7 cellular contexts compared by ENCODE assay signal in the genomic region with DNA sequence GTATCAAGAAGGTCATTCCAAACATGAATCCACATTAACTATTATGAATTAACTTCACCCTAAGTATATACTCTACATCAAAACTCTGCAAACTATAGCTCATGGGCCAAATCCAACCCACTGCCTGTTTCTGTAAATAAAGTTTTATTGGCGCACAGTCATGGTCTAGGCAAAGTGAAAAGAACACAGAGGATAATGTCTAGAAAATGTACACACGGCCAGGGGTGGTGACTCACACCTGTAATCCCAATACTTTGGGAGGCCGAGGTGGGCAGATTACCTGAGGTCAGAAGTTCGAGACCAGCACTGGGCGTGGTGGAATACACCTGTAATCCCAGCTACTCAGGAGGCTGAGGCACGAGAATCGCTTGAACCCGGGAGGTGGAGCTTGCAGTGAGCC. TPM values are rescaled to one million over a fixed set of nuclear protein-coding genes. Genes with fewer than 3 reads are reported as not detected.
DNase-seq lines count a peak whose midpoint lies in the region; ATAC-seq, FAIRE-seq and TF ChIP-seq lines count a peak whose summit lies in the region.
"Not testable (repeated sequence)": the region's sequence is repeated elsewhere in the genome, so short reads cannot be mapped to it uniquely, and the experiment has no call there.

No MANE protein-coding gene starts in this region.

- DNase-seq in HCT116 (ENCODE audit: low read depth, low spot score); K562 (ENCODE audit: extremely low read depth in 1 of 4, low spot score in 3 of 4); left colon; mucosa of descending colon: not testable (repeated sequence)
- DNase-seq in PC-3 (peak; percentile 67), transverse colon (peak; percentile 59)
- peak; percentile 45 for DNase-seq in activated CD8-positive, alpha-beta memory T cell treated with anti-CD3 and anti-CD28 coated beads, Interleukin-2, amount 50 U/mL, for 48 hours

- not testable (repeated sequence) for H3K27ac ChIP-seq in HCT116 (ENCODE audit: low read depth, low read length); PC-3 (ENCODE audit: low read length); K562 (ENCODE audit: extremely low read depth, low read depth, low read length)
- peak overlapping the region in 1 of 4 donors; percentile 75 for H3K27ac ChIP-seq in transverse colon

- not testable (repeated sequence) for TF ChIP-seq POLR2A in HCT116 (IDR thresholded peaks at IDR 0.05; ENCODE audit: borderline replicate concordance, extremely low read depth, insufficient read depth, insufficient read length); K562 (conservative IDR thresholded peaks at IDR 0.05); transverse colon (IDR thresholded peaks at IDR 0.05)

- intact Hi-C loops in HCT116 (cut with micrococcal nuclease); PC-3 (cut with micrococcal nuclease); K562 (cut with micrococcal nuclease); left colon (cut with DNase I, micrococcal nuclease); mucosa of descending colon (cut with DNase I, micrococcal nuclease); transverse colon (cut with DNase I; ENCODE audit: low total_unique reads): not testable (repeated sequence)

- H3K27me3 ChIP-seq in HCT116 (ENCODE audit: insufficient read depth, low read length); PC-3 (ENCODE audit: low read length); K562 (ENCODE audit: control insufficient read depth in 2 of 2, insufficient read depth in 2 of 2, low read length in 2 of 2); transverse colon: not testable (repeated sequence)

- H3K4me1 ChIP-seq in HCT116 (ENCODE audit: control insufficient read depth in 1 of 2, insufficient read depth in 2 of 2, low read length in 2 of 2) = peaks cover 0 to 13% of the 10 kb centered on the region in 2 experiments; a peak in 2 of 4 replicates
- H3K4me1 ChIP-seq in PC-3 (ENCODE audit: insufficient read depth, low read length) = peaks cover 14% of the 10 kb centered on the region
- H3K4me1 ChIP-seq in K562 (replicated peaks in 1 of 2; ENCODE audit: control insufficient read depth in 2 of 2, insufficient read depth in 2 of 2, low read length in 2 of 2) = not testable (repeated sequence)
- H3K4me1 ChIP-seq in mucosa of descending colon (ENCODE audit: low read depth) = peaks cover 35% of the 10 kb centered on the region
- peaks cover 9 to 40% (median 31%) of the 10 kb centered on the region in 4 donors for H3K4me1 ChIP-seq in transverse colon

- H3K79me2 ChIP-seq in HCT116 (ENCODE audit: insufficient read depth, low read length) (peaks cover 48% of the 10 kb centered on the region), PC-3 (ENCODE audit: low read length) (peaks cover 41% of the 10 kb centered on the region)
- not testable (repeated sequence) for H3K79me2 ChIP-seq in K562 (ENCODE audit: control insufficient read depth, insufficient read depth, low read length)

- not testable (repeated sequence) for ATAC-seq in HCT116, K562
- peak; percentile 54 for ATAC-seq in PC-3
- ATAC-seq in left colon = peak; percentile 32
- peak; percentile 62 for ATAC-seq in mucosa of descending colon

- not testable (repeated sequence) for TF ChIP-seq EP300 in K562 (IDR thresholded peaks at IDR 0.05; ENCODE audit: low read length); transverse colon (IDR thresholded peaks at IDR 0.05; ENCODE audit: low read depth)

- WGBS in K562 (ENCODE audit: insufficient coverage, low coverage, missing lambda C conversion rate) = 84% methylated on average over 8 of the region's 8 CpGs
- WGBS in transverse colon (ENCODE audit: low coverage in 1 of 2), 2 donors = 83 to 84% methylated on average over 3 to 8 of the region's 8 CpGs

- not testable (repeated sequence) for H3K9me2 ChIP-seq in HCT116 (ENCODE audit: insufficient read depth); PC-3 (replicated peaks; ENCODE audit: low read length)

- not testable (repeated sequence) for H3K4me3 ChIP-seq in HCT116 (replicated peaks in 1 of 2; ENCODE audit: low read depth in 1 of 2, low read length in 2 of 2); PC-3 (ENCODE audit: low read length); K562; mucosa of descending colon; transverse colon

- not testable (repeated sequence) for TF ChIP-seq CTCF in HCT116 (IDR thresholded peaks at IDR 0.05 in 2 of 3, conservative IDR thresholded peaks at IDR 0.05 in 1 of 3; ENCODE audit: borderline replicate concordance in 1 of 3, insufficient read depth in 1 of 3, low read depth in 2 of 3, low read length in 2 of 3); PC-3 (conservative IDR thresholded peaks at IDR 0.05; ENCODE audit: low read depth, low read length); K562 (IDR thresholded peaks at IDR 0.05 in 2 of 3, conservative IDR thresholded peaks at IDR 0.05 in 1 of 3; ENCODE audit: insufficient read depth in 2 of 3, low read depth in 1 of 3, low read length in 3 of 3); mucosa of descending colon (IDR thresholded peaks at IDR 0.05); transverse colon (IDR thresholded peaks at IDR 0.05)

- CTCF ChIA-PET in HCT116 (lab: Charles Lee); PC-3 (lab: Charles Lee); K562 (lab: Yijun Ruan, JAX; ENCODE audit: low intra/inter-chr PET ratio): not testable (repeated sequence)

- FAIRE-seq in K562 (lab: Jason Lieb, UNC) = not testable (repeated sequence)

- not testable (repeated sequence) for BruUV-seq in HCT116 (replicated peaks; lab: Mats Ljungman, UMichigan); PC-3 (replicated peaks; lab: Mats Ljungman, UMichigan); K562 (replicated peaks; lab: Mats Ljungman, UMichigan)

- not testable (repeated sequence) for H3K9me3 ChIP-seq in HCT116 (ENCODE audit: control insufficient read depth in 1 of 2, insufficient read depth in 1 of 2, low read depth in 1 of 2, low read length in 2 of 2); PC-3 (ENCODE audit: low read length); K562 (replicated peaks; ENCODE audit: control insufficient read depth, insufficient read depth, low read depth, low read length); mucosa of descending colon; transverse colon

- H3K9me1 ChIP-seq in K562 (ENCODE audit: control insufficient read depth, insufficient read depth, low read length) = not testable (repeated sequence)

- H3K36me3 ChIP-seq in HCT116 (ENCODE audit: control insufficient read depth in 1 of 2, insufficient read depth in 2 of 2, low read length in 2 of 2); PC-3 (ENCODE audit: low read depth, low read length); K562 (ENCODE audit: control insufficient read depth, insufficient read depth, low read length); mucosa of descending colon (ENCODE audit: low read depth); transverse colon: not testable (repeated sequence)

- in situ Hi-C loops in K562 (cut with MboI); transverse colon (cut with MboI; ENCODE audit: low pct_ligation_motif_present in 1 of 4, low pct_unique_long_range_greater_than_20kb in 1 of 4, low sequenced_read_pairs in 3 of 4): not testable (repeated sequence)

- RAD21 ChIA-PET in HCT116 (lab: Charles Lee; ENCODE audit: low non-redundant PET in 1 of 2, low total read pairs in 2 of 2, uncharacterized antibody in 2 of 2, unreplicated experiment in 2 of 2) = not testable (repeated sequence)

- not testable (repeated sequence) for H2AFZ ChIP-seq in HCT116 (ENCODE audit: low read depth, low read length, poor library complexity, severe bottlenecking); PC-3 (ENCODE audit: low read length); K562 (ENCODE audit: low read depth, low read length)

- peak overlapping the region; percentile 18; the same call in 1 of the 2 replicates for H3K4me2 ChIP-seq in HCT116 (ENCODE audit: low read length)
- not testable (repeated sequence) for H3K4me2 ChIP-seq in PC-3 (ENCODE audit: low read length); K562 (ENCODE audit: insufficient read depth, low read length)

- POLR2A ChIA-PET in HCT116 (lab: Charles Lee) = not testable (repeated sequence)
- POLR2A ChIA-PET in PC-3 (lab: Charles Lee; ENCODE audit: unreplicated experiment) = interaction anchor here (0.6 kb wide), 1 partner anchor 107 kb away, joined by 3 read pairs; no protein-coding TSS in a partner anchor
- POLR2A ChIA-PET in K562 (lab: Yijun Ruan, JAX) = interaction anchor here (1.0 kb wide), 1 partner anchor 13 kb away, joined by 3 read pairs; no protein-coding TSS in a partner anchor

- not testable (repeated sequence) for H3K9ac ChIP-seq in HCT116 (ENCODE audit: low read length); PC-3 (ENCODE audit: low read length); K562 (ENCODE audit: insufficient read depth in 1 of 2, low read depth in 2 of 2, low read length in 2 of 2)

- not testable (repeated sequence) for TF ChIP-seq RAD21 in HCT116 (IDR thresholded peaks at IDR 0.05; ENCODE audit: low read depth); K562 (CRISPR knock-in tag; conservative IDR thresholded peaks at IDR 0.05 in 1 of 2, IDR thresholded peaks at IDR 0.05 in 1 of 2)

- not testable (repeated sequence) for H4K20me1 ChIP-seq in HCT116 (ENCODE audit: insufficient read depth); PC-3 (ENCODE audit: low read length); K562 (replicated peaks; ENCODE audit: control insufficient read depth, insufficient read depth, low read length)

- H3F3A ChIP-seq in PC-3 (ENCODE audit: low read length, unreplicated experiment) = not testable (repeated sequence)

RNA-seq across cellular contexts. Expression of a gene that starts 34.5 kb away (rescaled TPM):
- total RNA-seq in HCT116 (2021; ENCODE audit: unreplicated experiment) (45.1 TPM), PC-3 (2014; rRNA removed) (9.9 and 15.6 TPM in 2 replicates), K562 (2014; rRNA removed) (12.9 and 14.6 TPM in 2 replicates), K562 (2014; rRNA removed; fragmentation: Illumina TruSeq; extraction: Trizol) (11.2 and 11.7 TPM in 2 replicates), K562 (2015; rRNA removed; fragmentation: Illumina TruSeq; extraction: Trizol) (12.2 and 13.3 TPM in 2 replicates), K562 (2021) (42.1 and 47.3 TPM in 2 replicates), left colon (10 to 100 TPM; 21.6 to 32.5 TPM), mucosa of descending colon (10 to 100 TPM; 30.9 to 31.9 (median 31.6) TPM), transverse colon (100 to 1,000 TPM in 1 of 4 donors, 10 to 100 TPM in 3; 23.2 to 112 (median 29.4) TPM)
- 34.0 and 36.3 TPM in 2 replicates for polyA plus RNA-seq in HCT116 (2012)
- 79.9 and 119 TPM in 2 replicates for total RNA-seq in K562 (2011; cell fraction: chromatin; rRNA removed; ENCODE audit: low replicate concordance)
- 55.1 and 57.4 TPM in 2 replicates for total RNA-seq in K562 (2011; cell fraction: nucleolus; rRNA removed)
- total RNA-seq in K562 (2011; cell fraction: nucleoplasm; rRNA removed) = 62.0 and 78.9 TPM in 2 replicates
- polyA plus RNA-seq in K562 (2011; rRNA removed) (60.7 and 63.9 TPM in 2 replicates), K562 (2014; fragmentation: Illumina TruSeq; extraction: Trizol) (48.9 and 51.2 TPM in 2 replicates), K562 (2014; fragmentation: Nextera tagmentation; extraction: Ambion mirVana) (10 to 100 TPM; 19.2 to 32.8 TPM), K562 (2014; rRNA removed) (30.7 and 33.6 TPM in 2 replicates)
- 51.0 and 54.6 TPM in 2 replicates for polyA plus RNA-seq in K562 (2011; cell fraction: cytosol; rRNA removed)
- 63.5 and 76.1 TPM in 2 replicates for polyA plus RNA-seq in K562 (2011; cell fraction: nucleus; rRNA removed)
- 35.4 and 47.4 TPM in 2 replicates for polyA plus RNA-seq in K562 (2012)
- 76.4 and 82.3 TPM in 2 replicates for polyA minus RNA-seq in K562 (2011; rRNA and poly(A)+ RNA removed)
- 37.0 and 45.4 TPM in 2 replicates for polyA minus RNA-seq in K562 (2011; cell fraction: cytosol; rRNA and poly(A)+ RNA removed)
- 26.1 and 37.9 TPM in 2 replicates for polyA minus RNA-seq in K562 (2011; cell fraction: nucleus; rRNA and poly(A)+ RNA removed)

RNA-seq across cellular contexts. Expression of a gene that starts 45.6 kb away (rescaled TPM):
- total RNA-seq in HCT116 (2021; ENCODE audit: unreplicated experiment) (79.3 TPM), PC-3 (2014; rRNA removed) (56.2 and 64.1 TPM in 2 replicates), K562 (2014; rRNA removed) (47.4 and 78.1 TPM in 2 replicates), K562 (2014; rRNA removed; fragmentation: Illumina TruSeq; extraction: Trizol) (23.1 and 32.5 TPM in 2 replicates), K562 (2015; rRNA removed; fragmentation: Illumina TruSeq; extraction: Trizol) (50.5 and 51.7 TPM in 2 replicates), K562 (2021) (54.8 and 55.1 TPM in 2 replicates), left colon (10 to 100 TPM; 90.8 to 92.9 TPM), mucosa of descending colon (100 to 1,000 TPM in 2 of 3 donors, 10 to 100 TPM in 1; 92.7 to 120 (median 110) TPM), transverse colon (100 to 1,000 TPM; 144 to 420 (median 208) TPM)
- 108 and 154 TPM in 2 replicates for polyA plus RNA-seq in HCT116 (2012)
- total RNA-seq in K562 (2011; cell fraction: chromatin; rRNA removed; ENCODE audit: low replicate concordance) = 131 and 268 TPM in 2 replicates
- 179 and 197 TPM in 2 replicates for total RNA-seq in K562 (2011; cell fraction: nucleolus; rRNA removed)
- total RNA-seq in K562 (2011; cell fraction: nucleoplasm; rRNA removed) = 114 and 129 TPM in 2 replicates
- polyA plus RNA-seq in K562 (2011; rRNA removed) (63.9 and 109 TPM in 2 replicates), K562 (2014; fragmentation: Illumina TruSeq; extraction: Trizol) (78.5 and 95.2 TPM in 2 replicates), K562 (2014; fragmentation: Nextera tagmentation; extraction: Ambion mirVana) (1 to 10 TPM; 1.2 to 6.9 TPM), K562 (2014; rRNA removed) (50.0 and 53.7 TPM in 2 replicates)
- polyA plus RNA-seq in K562 (2011; cell fraction: cytosol; rRNA removed) = 79.8 and 80.4 TPM in 2 replicates
- 310 and 355 TPM in 2 replicates for polyA plus RNA-seq in K562 (2011; cell fraction: nucleus; rRNA removed)
- polyA plus RNA-seq in K562 (2012) = 59.3 and 60.5 TPM in 2 replicates
- polyA minus RNA-seq in K562 (2011; rRNA and poly(A)+ RNA removed) = 62.7 and 70.3 TPM in 2 replicates
- 42.5 and 45.8 TPM in 2 replicates for polyA minus RNA-seq in K562 (2011; cell fraction: cytosol; rRNA and poly(A)+ RNA removed)
- 134 and 165 TPM in 2 replicates for polyA minus RNA-seq in K562 (2011; cell fraction: nucleus; rRNA and poly(A)+ RNA removed)
